8 cellular contexts compared by ENCODE assay signal in genomic region chr13:111114362-111115050, GRCh38. TPM values are rescaled to one million over a fixed set of nuclear protein-coding genes. Genes with fewer than 3 reads are reported as not detected.
DNase-seq lines count a peak whose midpoint lies in the region; ATAC-seq lines count a peak whose summit lies in the region.

No MANE protein-coding gene starts in this region.

- H3K36me3 ChIP-seq in CD8-positive, alpha-beta memory T cell (ENCODE audit: insufficient read depth, low read length) = no peaks in the 10 kb centered on the region
- no peaks in the 10 kb centered on the region for H3K36me3 ChIP-seq in endocrine pancreas (ENCODE audit: control insufficient read depth, insufficient read depth, low read length)

- H3K9me3 ChIP-seq in CD8-positive, alpha-beta memory T cell (ENCODE audit: low read length) = no peaks in the 10 kb centered on the region
- H3K9me3 ChIP-seq in endocrine pancreas (ENCODE audit: control insufficient read depth, low read length) = no peaks in the 10 kb centered on the region

- H3K4me1 Mint-ChIP-seq in CD8-positive, alpha-beta memory T cell = peaks cover 15 to 18% (median 17%) of the 10 kb centered on the region in 3 donors
- peaks cover 8% of the 10 kb centered on the region for H3K4me1 Mint-ChIP-seq in T-helper 2 cell treated with Interferon-gamma antibody and Interleukin-4, amounts not matched to agents 5 μg/mL and 100 μg/mL, for 36 hours (ENCODE audit: low read depth)
- H3K4me1 Mint-ChIP-seq in memory B cell = peaks cover 11% of the 10 kb centered on the region

- H3K4me3 Mint-ChIP-seq in CD8-positive, alpha-beta memory T cell = peak overlapping the region; percentile 75 to 90 (median 86)
- H3K4me3 Mint-ChIP-seq in T-helper 2 cell treated with Interferon-gamma antibody and Interleukin-4, amounts not matched to agents 5 μg/mL and 100 μg/mL, for 36 hours = peak overlapping the region; percentile 87
- peak overlapping the region; percentile 87 for H3K4me3 Mint-ChIP-seq in memory B cell

- H3K4me1 ChIP-seq in CD8-positive, alpha-beta memory T cell (ENCODE audit: insufficient read depth, low read length) = peaks cover 5% of the 10 kb centered on the region
- peaks cover 5% of the 10 kb centered on the region for H3K4me1 ChIP-seq in endocrine pancreas (ENCODE audit: control insufficient read depth, insufficient read depth, low read length)

- H3K27ac Mint-ChIP-seq in CD8-positive, alpha-beta memory T cell = peak overlapping the region in 4 of 8 donors; percentile 12 to 74 (median 53)
- H3K27ac Mint-ChIP-seq in T-helper 2 cell treated with Interferon-gamma antibody and Interleukin-4, amounts not matched to agents 5 μg/mL and 100 μg/mL, for 36 hours = peak overlapping the region; percentile 61
- H3K27ac Mint-ChIP-seq in memory B cell = no peak overlapping the region

- POLR2A ChIA-PET in CD8-positive, alpha-beta memory T cell (lab: Charles Lee) = no interaction called here

- CTCF ChIA-PET in CD8-positive, alpha-beta memory T cell (lab: Charles Lee) = no interaction called here

- peaks cover 0 to 4% (median 0%) of the 10 kb centered on the region in 3 donors for H3K36me3 Mint-ChIP-seq in CD8-positive, alpha-beta memory T cell
- no peaks in the 10 kb centered on the region for H3K36me3 Mint-ChIP-seq in T-helper 2 cell treated with Interferon-gamma antibody and Interleukin-4, amounts not matched to agents 5 μg/mL and 100 μg/mL, for 36 hours (ENCODE audit: low read depth)
- no peaks in the 10 kb centered on the region for H3K36me3 Mint-ChIP-seq in memory B cell

- peak overlapping the region; percentile 77 for H3K9ac ChIP-seq in endocrine pancreas (ENCODE audit: control insufficient read depth, insufficient read depth, low read length)

- ATAC-seq in GM21529 (IDR thresholded peaks at IDR 0.05; ENCODE audit: unreplicated experiment) = peak; percentile 51
- peak; percentile 63 for ATAC-seq in memory B cell (ENCODE audit: low read depth)
- no peak for ATAC-seq in GM18520 (IDR thresholded peaks at IDR 0.05; ENCODE audit: unreplicated experiment)

- peak in 2 of 5 donors; percentile 14 to 23 for DNase-seq in CD8-positive, alpha-beta memory T cell
- no peak for DNase-seq in T-helper 2 cell treated with Interferon-gamma antibody and Interleukin-4, amounts not matched to agents 5 μg/mL and 100 μg/mL, for 36 hours (ENCODE audit: low spot score)
- DNase-seq in memory B cell (ENCODE audit: low spot score in 2 of 2) (peak; percentile 13 to 46), KG1 (lab: John Stamatoyannopoulos, UW) (no peak)

- H3K27ac ChIP-seq in CD8-positive, alpha-beta memory T cell (ENCODE audit: low read depth, low read length) = no peak overlapping the region
- H3K27ac ChIP-seq in temporal lobe (ENCODE audit: low read depth, low read length) = peak overlapping the region; percentile 71

- peaks cover 0 to 4% (median 0%) of the 10 kb centered on the region in 5 donors for H3K9me3 Mint-ChIP-seq in CD8-positive, alpha-beta memory T cell
- H3K9me3 Mint-ChIP-seq in T-helper 2 cell treated with Interferon-gamma antibody and Interleukin-4, amounts not matched to agents 5 μg/mL and 100 μg/mL, for 36 hours = no peaks in the 10 kb centered on the region
- H3K9me3 Mint-ChIP-seq in memory B cell = no peaks in the 10 kb centered on the region

- peak overlapping the region; percentile 54 for H3K4me3 ChIP-seq in CD8-positive, alpha-beta memory T cell (ENCODE audit: low read length)
- peak overlapping the region; percentile 27 for H3K4me3 ChIP-seq in endocrine pancreas (ENCODE audit: control insufficient read depth, insufficient read depth, low read length)

- peaks cover 63 to 85% of the 10 kb centered on the region in 2 donors for H3K27me3 Mint-ChIP-seq in CD8-positive, alpha-beta memory T cell
- H3K27me3 Mint-ChIP-seq in T-helper 2 cell treated with Interferon-gamma antibody and Interleukin-4, amounts not matched to agents 5 μg/mL and 100 μg/mL, for 36 hours (ENCODE audit: low read depth) = peaks cover 85% of the 10 kb centered on the region
- H3K27me3 Mint-ChIP-seq in memory B cell = peaks cover 23% of the 10 kb centered on the region

- H3K27me3 ChIP-seq in CD8-positive, alpha-beta memory T cell (ENCODE audit: insufficient read depth, low read length, poor library complexity, severe bottlenecking) = peaks cover 36% of the 10 kb centered on the region
- no peaks in the 10 kb centered on the region for H3K27me3 ChIP-seq in endocrine pancreas (ENCODE audit: control insufficient read depth, insufficient read depth, low read length)

RNA-seq across cellular contexts. Expression of gene ARHGEF7, which starts 0.6 kb away (rescaled TPM):
- total RNA-seq in CD8-positive, alpha-beta memory T cell = 10 to 100 TPM; 45.9 to 46.2 TPM
- 12.0 TPM for polyA plus RNA-seq in CD8-positive, alpha-beta memory T cell
- 113 TPM for total RNA-seq in temporal lobe

Comparison
In these comparisons a context has a peak if more than half of its experiments do, and no peak if none do; other contexts are left out.
1. DNase-seq: peak in memory B cell (2 of 2); none in T-helper 2 cell treated with Interferon-gamma antibody and Interleukin-4, amounts not matched to agents 5 μg/mL and 100 μg/mL, for 36 hours (single experiment) and KG1 (single experiment).
2. Peak in every context shown above with its lines, with median percentiles within 50 percentile points of each other: H3K4me3 Mint-ChIP-seq.